In the genomic region with DNA sequence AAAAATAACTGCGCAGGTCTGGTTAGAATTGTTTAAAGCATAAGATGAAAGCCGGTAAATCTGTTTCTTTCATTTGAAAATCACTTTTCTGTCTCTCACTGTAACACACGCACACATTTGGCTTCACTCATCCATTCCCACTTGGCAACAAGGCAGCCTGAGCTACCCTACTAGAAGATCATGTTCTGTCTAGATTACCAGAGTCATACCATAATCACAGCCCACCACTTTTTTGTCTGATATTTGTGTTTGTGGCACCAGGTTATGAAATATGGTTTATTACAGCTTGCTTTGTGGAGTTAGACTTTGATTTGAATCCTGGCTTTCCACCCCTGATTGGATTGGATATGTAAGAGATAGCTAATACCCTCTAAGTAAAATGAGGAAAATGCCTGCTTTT, we compare ENCODE assay signal across 9 cellular contexts. TPM values are rescaled to one million over a fixed set of nuclear protein-coding genes. Genes with fewer than 3 reads are reported as not detected.
DNase-seq lines count a peak whose midpoint lies in the region; ATAC-seq, FAIRE-seq and TF ChIP-seq lines count a peak whose summit lies in the region.
"Had no signal": no experiment of that assay in that cellular context is flagged by ENCODE, and none has a peak within 500 bp of the region (broad histone marks: within the 10 kb centered on the region; RNA-seq: fewer than 3 reads in every experiment).

No MANE protein-coding gene starts in this region.

- H3T11ph ChIP-seq in H9 (ENCODE audit: low read length): no peak overlapping the region

- peaks cover 43 to 44% of the 10 kb centered on the region in 2 experiments for H3K4me1 Mint-ChIP-seq in H9
- H3K4me1 Mint-ChIP-seq in mesothelial cell of epicardium: peaks cover 51% of the 10 kb centered on the region

- no peaks in the 10 kb centered on the region for H3K23me2 ChIP-seq in H9 (ENCODE audit: insufficient read length, low read depth, low read length, poor library complexity, severe bottlenecking)

- no peak for FAIRE-seq in urothelium cell line (lab: Jason Lieb, UNC)

- no peak overlapping the region for H2AFZ ChIP-seq in H9 (ENCODE audit: low read length)

- TF ChIP-seq CTCF in AG04449 (IDR thresholded peaks at IDR 0.05; ENCODE audit: insufficient read depth, low read length, missing control alignments) (no peak), H9 (conservative IDR thresholded peaks at IDR 0.05) (no peak), astrocyte of the spinal cord (IDR thresholded peaks at IDR 0.05; ENCODE audit: low read depth, low read length) (no peak), mesothelial cell of epicardium (IDR thresholded peaks at IDR 0.05; ENCODE audit: unreplicated experiment) (no peak), vagina (IDR thresholded peaks at IDR 0.05) (no peak)

- no peaks in the 10 kb centered on the region for H3K36me3 ChIP-seq in vagina

- peaks cover 0 to 6% (median 6%) of the 10 kb centered on the region in 3 experiments; a peak in 6 of 7 replicates for H3K36me3 Mint-ChIP-seq in H9 (ENCODE audit: insufficient read depth in 1 of 3, low read depth in 3 of 3)
- H3K36me3 Mint-ChIP-seq in mesothelial cell of epicardium: no peaks in the 10 kb centered on the region

- in situ Hi-C loops in astrocyte of the spinal cord (cut with HindIII; ENCODE audit: low sequenced_read_pairs): no loop called here

- no peak overlapping the region for H2BK15ac ChIP-seq in H9 (ENCODE audit: low read depth, low read length)

- H3K4me3 Mint-ChIP-seq in H9: peak overlapping the region; percentile 97 to 99
- peak overlapping the region; percentile 97 for H3K4me3 Mint-ChIP-seq in mesothelial cell of epicardium

- no peak overlapping the region for H3K27ac ChIP-seq in H9 (ENCODE audit: insufficient read length, low read depth, low read length)
- no peak overlapping the region for H3K27ac ChIP-seq in vagina

- H2BK12ac ChIP-seq in H9 (ENCODE audit: insufficient read length, low read depth, low read length): no peak overlapping the region

- H3K4me1 ChIP-seq in H9 (ENCODE audit: insufficient read depth, low read length): peaks cover 4% of the 10 kb centered on the region; the same call in 1 of the 2 replicates
- peaks cover 63% of the 10 kb centered on the region for H3K4me1 ChIP-seq in vagina

- H3K9ac ChIP-seq in H9 (ENCODE audit: extremely low read depth, insufficient read length, low read length): peak overlapping the region; percentile 6

- H3K14ac ChIP-seq in H9 (ENCODE audit: insufficient read depth, low read length): no peak overlapping the region

- H4K20me1 ChIP-seq in H9 (ENCODE audit: control insufficient read depth, insufficient read depth, insufficient read length): no peaks in the 10 kb centered on the region

- H3K18ac ChIP-seq in H9 (ENCODE audit: insufficient read length, low read depth, low read length): no peak overlapping the region

- no CpG with 5 or more reads among the region's 3 CpGs for WGBS in H9 (ENCODE audit: extremely low coverage, insufficient read length, low lambda C conversion rate)

- no peak overlapping the region for H2BK120ac ChIP-seq in H9 (ENCODE audit: low read depth, low read length, poor library complexity, severe bottlenecking)

- H3K4me3 ChIP-seq in AG04449 (ENCODE audit: low read depth, low read length) (peak overlapping the region; percentile 99), astrocyte of the spinal cord (ENCODE audit: low read depth, low read length) (peak overlapping the region; percentile 21), vagina (peak overlapping the region in 1 of 2 donors; percentile 95)

- no peak for ATAC-seq in HG02571 (IDR thresholded peaks at IDR 0.05; ENCODE audit: unreplicated experiment)

- peak overlapping the region in 1 of 3 experiments; percentile 19; a peak in 2 of 7 replicates for H3K27ac Mint-ChIP-seq in H9
- H3K27ac Mint-ChIP-seq in mesothelial cell of epicardium: peak overlapping the region; percentile 24

- intact Hi-C loops in vagina (cut with DNase I): no loop called here

- no peak overlapping the region for H3K4ac ChIP-seq in H9 (ENCODE audit: low read depth, low read length)

- H3K4me2 ChIP-seq in H9 (ENCODE audit: insufficient read depth, insufficient read length, low read length): peak overlapping the region; percentile 48

- H3K56ac ChIP-seq in H9 (ENCODE audit: insufficient read length, low read depth, low read length): no peak overlapping the region

- no peaks in the 10 kb centered on the region for H3K79me1 ChIP-seq in H9 (ENCODE audit: insufficient read depth, low read depth, low read length, poor library complexity, severe bottlenecking)

- no peak overlapping the region for H2AK5ac ChIP-seq in H9 (ENCODE audit: insufficient read length, low read length)

- no peak overlapping the region for H4K8ac ChIP-seq in H9 (replicated peaks; ENCODE audit: insufficient read length, low read depth, low read length)

- DNase-seq in AG04449 (ENCODE audit: low read depth, low spot score) (no peak), H9 (no peak), astrocyte of the spinal cord (ENCODE audit: low read depth, low spot score) (peak; percentile 1), mesothelial cell of epicardium (ENCODE audit: low spot score in 2 of 2, unreplicated experiment in 2 of 2) (no peak), urothelium cell line (ENCODE audit: low spot score) (no peak), NCI-H2029 treated with DMSO at 0.1 percent for 48 hours (lab: John Stamatoyannopoulos, UW) (no peak), vagina (ENCODE audit: extremely low spot score in 2 of 2) (no peak)
- DNase-seq: NCI-H2171 had no signal

- no peak for TF ChIP-seq POLR2A in vagina (IDR thresholded peaks at IDR 0.05)

- no peaks in the 10 kb centered on the region for H3K27me3 Mint-ChIP-seq in H9 (ENCODE audit: low read depth)
- no peaks in the 10 kb centered on the region for H3K27me3 Mint-ChIP-seq in mesothelial cell of epicardium (ENCODE audit: low read depth)

- no peak overlapping the region for H2BK5ac ChIP-seq in H9 (ENCODE audit: insufficient read length, low read length)

- H3K9me3 ChIP-seq in H9 (ENCODE audit: control insufficient read depth, low read depth, low read length) (no peaks in the 10 kb centered on the region), vagina (no peaks in the 10 kb centered on the region)

- no peak overlapping the region for H4K5ac ChIP-seq in H9 (ENCODE audit: insufficient read length, low read depth, low read length)

- no peaks in the 10 kb centered on the region for H3K9me3 Mint-ChIP-seq in H9
- H3K9me3 Mint-ChIP-seq in mesothelial cell of epicardium: no peaks in the 10 kb centered on the region

- H3K27me3 ChIP-seq in H9 (ENCODE audit: insufficient read depth, low read length) (no peaks in the 10 kb centered on the region), vagina (no peaks in the 10 kb centered on the region)

- POLR2A ChIA-PET in AG04449 (lab: Yijun Ruan, JAX): no interaction called here

- peaks cover 43% of the 10 kb centered on the region for H3K79me2 ChIP-seq in H9 (ENCODE audit: insufficient read depth, low read length)

- CTCF ChIA-PET in AG04449 (lab: Yijun Ruan, JAX): interaction anchor here (0.5 to 2.3 kb wide), 5 partner anchors 43 to 1370 kb away, joined by 3 to 9 read pairs (median 3); no protein-coding TSS in a partner anchor

- no peak overlapping the region for H4K91ac ChIP-seq in H9 (ENCODE audit: insufficient read length, low read depth, low read length)

- no peak overlapping the region for H2BK20ac ChIP-seq in H9 (ENCODE audit: low read depth, low read length, poor library complexity, severe bottlenecking)

- H3K23ac ChIP-seq in H9 (ENCODE audit: insufficient read length, low read depth, low read length): no peak overlapping the region

RNA-seq across cellular contexts. Expression of a gene that starts 2.2 kb away (rescaled TPM):
- 109 and 110 TPM in 2 replicates for total RNA-seq in H9 (2021)
- total RNA-seq in mesothelial cell of epicardium: 52.8 to 53.3 TPM (median 53.1 TPM) in 3 replicates
- total RNA-seq in vagina: 47.9 TPM

RNA-seq across cellular contexts. Expression of a gene that starts 53.4 kb away (rescaled TPM):
- total RNA-seq in H9 (2021): 405 and 412 TPM in 2 replicates
- total RNA-seq in mesothelial cell of epicardium: 169 to 178 TPM (median 175 TPM) in 3 replicates
- 53.5 TPM for total RNA-seq in vagina
